8 cellular contexts compared by ENCODE assay signal in the genomic region with DNA sequence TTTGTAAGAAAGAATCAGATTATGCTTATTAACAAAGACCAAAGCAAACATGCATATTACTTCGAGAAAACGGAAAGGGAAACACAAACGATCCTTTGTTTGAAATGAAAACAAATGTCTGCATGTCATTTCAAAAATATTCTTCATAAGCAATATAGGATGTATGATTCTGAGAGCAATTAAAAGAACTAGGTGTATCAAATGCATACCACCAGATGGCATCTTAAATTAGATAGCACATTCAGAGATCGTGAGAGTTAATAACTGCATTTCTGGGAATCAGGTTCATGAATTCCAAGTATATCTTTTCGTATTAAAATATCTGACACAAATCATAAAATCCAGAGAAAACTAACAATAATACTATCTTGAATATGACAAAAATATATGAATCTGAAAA.
DNase-seq lines count a peak whose midpoint lies in the region; TF ChIP-seq lines count a peak whose summit lies in the region.
"Had no signal": no experiment of that assay in that cellular context is flagged by ENCODE, and none has a peak within 500 bp of the region (broad histone marks: within the 10 kb centered on the region; RNA-seq: fewer than 3 reads in every experiment).

No MANE protein-coding gene starts in this region.

- no peaks in the 10 kb centered on the region for H3K9me2 ChIP-seq in DOHH2 (replicated peaks; ENCODE audit: control insufficient read depth, low read length)

- DNase-seq in NAMALWA (ENCODE audit: low spot score) (peak; percentile 25), cardiac fibroblast (ENCODE audit: low read depth in 2 of 2) (peak in 1 of 2 donors; percentile 48), pulmonary artery endothelial cell (ENCODE audit: low read depth, low spot score) (peak; percentile 22), GM13977 (ENCODE audit: low spot score) (no peak), midbrain (lab: John Stamatoyannopoulos, UW) (no peak), GDM1 (lab: John Stamatoyannopoulos, UW) (no peak)
- DNase-seq: HCEC 1CT had no signal

- H3K4me1 ChIP-seq in DOHH2 (ENCODE audit: control insufficient read depth, low read length), result peaks cover 5% of the 10 kb centered on the region; the same call in 1 of the 2 replicates

- H3K9me3 ChIP-seq in DOHH2 (ENCODE audit: control insufficient read depth, insufficient read depth, low read length), result no peaks in the 10 kb centered on the region

- no peak overlapping the region for H3K27ac ChIP-seq in DOHH2 (ENCODE audit: low read depth, low read length)

- TF ChIP-seq CTCF in DOHH2 (IDR thresholded peaks at IDR 0.05; ENCODE audit: low read depth, low read length, poor library complexity, severe bottlenecking) (peak; percentile 39), cardiac fibroblast (IDR thresholded peaks at IDR 0.05; ENCODE audit: low read depth, low read length) (peak; percentile 29), GM13977 (IDR thresholded peaks at IDR 0.05; ENCODE audit: extremely low read depth, insufficient read depth, missing control alignments) (no peak)

- no peak overlapping the region for H3K4me3 ChIP-seq in DOHH2 (ENCODE audit: low read length)
- H3K4me3 ChIP-seq in cardiac fibroblast (replicated peaks in 1 of 2; ENCODE audit: low read depth in 2 of 2, low read length in 2 of 2), result no peak overlapping the region

- H4K20me1 ChIP-seq in DOHH2 (ENCODE audit: control insufficient read depth, insufficient read depth, low read depth, low read length), result no peaks in the 10 kb centered on the region

- no peak overlapping the region for H3K4me2 ChIP-seq in DOHH2 (ENCODE audit: low read length)

- H3F3A ChIP-seq in DOHH2 (ENCODE audit: control insufficient read depth, insufficient read depth), result no peaks in the 10 kb centered on the region

- H3K79me2 ChIP-seq in DOHH2 (ENCODE audit: control insufficient read depth, low read length), result no peaks in the 10 kb centered on the region

- no peaks in the 10 kb centered on the region for H3K27me3 ChIP-seq in DOHH2 (ENCODE audit: control insufficient read depth, low read length)

- in situ Hi-C loops in GM13977 (cut with MboI; ENCODE audit: low pct_unique_long_range_greater_than_20kb, low sequenced_read_pairs, unreplicated experiment), result no loop called here

- H3K36me3 ChIP-seq in DOHH2 (ENCODE audit: control insufficient read depth, low read length), result no peaks in the 10 kb centered on the region

Comparison
In these comparisons a context has a peak if more than half of its experiments do, and no peak if none do; other contexts are left out.
1. DNase-seq: peak in NAMALWA (single experiment) and pulmonary artery endothelial cell (single experiment); none in GM13977 (single experiment), midbrain (single experiment) and GDM1 (single experiment).